In genomic region chr17:58338907-58339774, GRCh38 we compare ENCODE assay signal across 9 cellular contexts. TPM values are rescaled to one million over a fixed set of nuclear protein-coding genes. Genes with fewer than 3 reads are reported as not detected.
DNase-seq lines count a peak whose midpoint lies in the region; ATAC-seq, FAIRE-seq and TF ChIP-seq lines count a peak whose summit lies in the region.
"Had no signal": no experiment of that assay in that cellular context is flagged by ENCODE, and none has a peak within 500 bp of the region (broad histone marks: within the 10 kb centered on the region; RNA-seq: fewer than 3 reads in every experiment).

No MANE protein-coding gene starts in this region.

- DNase-seq in ELF-1 (ENCODE audit: low read depth, low spot score) (peak; percentile 93), SIG-M5 (lab: John Stamatoyannopoulos, UW) (peak; percentile 61), GM12878 (ENCODE audit: low read depth, low spot score) (peak; percentile 87), left lobe of liver (ENCODE audit: low spot score) (no peak), RCC 7860 (ENCODE audit: low spot score) (no peak)

- H3K4me2 ChIP-seq in GM12878 (ENCODE audit: control insufficient read depth, insufficient read depth): peak overlapping the region; percentile 92

- no peaks in the 10 kb centered on the region for H3K9me3 Mint-ChIP-seq in stimulated activated memory B cell treated with anti-CD40 and anti-IgM and Interleukin-4, amounts not matched to agents 10 μg/mL and 1 μg/mL and 100 μg/mL, for 72 hours

- TSS peak; percentile 77 for BruUV-seq in GM12878 (replicated peaks; lab: Mats Ljungman, UMichigan)

- POLR2A ChIA-PET in GM12878 (lab: Charles Lee): interaction anchor here (1.6 to 18.5 kb wide), 7 partner anchors 5 to 77 kb away, joined by 5 to 373 read pairs (median 61); partner anchors contain the start of genes RNF43, SUPT4H1 and TSPOAP1

- no peaks in the 10 kb centered on the region for H4K20me1 ChIP-seq in GM12878 (ENCODE audit: control insufficient read depth, insufficient read depth)

- H3K27me3 ChIP-seq in GM12878 (replicated peaks in 1 of 2; ENCODE audit: control insufficient read depth in 2 of 2, insufficient read depth in 2 of 2, low read length in 1 of 2): no peaks in the 10 kb centered on the region
- H3K27me3 ChIP-seq: ovary had no signal

- RAD21 ChIA-PET in GM12878 (lab: Charles Lee; ENCODE audit: unreplicated experiment): interaction anchor here (1.1 to 18.1 kb wide), 7 partner anchors 7 to 107 kb away, joined by 3 to 323 read pairs (median 42); partner anchors contain the start of genes RNF43, SUPT4H1 and TSPOAP1

- FAIRE-seq in GM12878 (lab: Jason Lieb, UNC) (no peak), RCC 7860 (lab: Jason Lieb, UNC) (no peak)

- peak overlapping the region; percentile 99 for H3K9ac ChIP-seq in GM12878 (ENCODE audit: control insufficient read depth, insufficient read depth, low read length)

- H3K4me1 Mint-ChIP-seq in stimulated activated memory B cell treated with anti-CD40 and anti-IgM and Interleukin-4, amounts not matched to agents 10 μg/mL and 1 μg/mL and 100 μg/mL, for 72 hours: peaks cover 91% of the 10 kb centered on the region

- H3K4me1 ChIP-seq in GM12878 (ENCODE audit: control insufficient read depth, insufficient read depth, low read length): peaks cover 69% of the 10 kb centered on the region

- no peaks in the 10 kb centered on the region for H3K27me3 Mint-ChIP-seq in stimulated activated memory B cell treated with anti-CD40 and anti-IgM and Interleukin-4, amounts not matched to agents 10 μg/mL and 1 μg/mL and 100 μg/mL, for 72 hours

- ATAC-seq in HG02798 (IDR thresholded peaks at IDR 0.05; ENCODE audit: poor library complexity, unreplicated experiment) (peak; percentile 30), GM12878 (peak; percentile 52), left lobe of liver (peak; percentile 46), HG03469 (IDR thresholded peaks at IDR 0.05; ENCODE audit: unreplicated experiment) (no peak)
- peak; percentile 67 for ATAC-seq in stimulated activated memory B cell treated with anti-CD40 and anti-IgM and Interleukin-4, amounts not matched to agents 10 μg/mL and 1 μg/mL and 100 μg/mL, for 72 hours

- 2% methylated on average over 9 of the region's 9 CpGs for WGBS in GM12878 (ENCODE audit: insufficient coverage, insufficient replicate concordance, low lambda C conversion rate, missing lambda C conversion rate)

- H3K9me3 ChIP-seq in GM12878 (replicated peaks; ENCODE audit: control insufficient read depth, insufficient read depth, low read length): no peaks in the 10 kb centered on the region
- H3K9me3 ChIP-seq: ovary had no signal

- H3K27ac ChIP-seq in GM12878 (ENCODE audit: control insufficient read depth, insufficient read depth): peak overlapping the region; percentile 100
- H3K27ac ChIP-seq: ovary had no signal

- no peak for TF ChIP-seq CTCF in GM12878 (IDR thresholded peaks at IDR 0.05 in 2 of 3, conservative IDR thresholded peaks at IDR 0.05 in 1 of 3; ENCODE audit: control insufficient read depth in 2 of 3, extremely low read depth in 1 of 3, insufficient read depth in 1 of 3, low read depth in 3 of 3, low read length in 3 of 3)

- SMC1A ChIA-PET in GM12878 (lab: Charles Lee; ENCODE audit: uncharacterized antibody, unreplicated experiment): interaction anchor here (1.3 to 10.3 kb wide), 8 partner anchors 5 to 76 kb away, joined by 3 to 249 read pairs (median 30); partner anchors contain the start of genes RNF43 and SUPT4H1

- peak overlapping the region; percentile 81 for H3K4me3 ChIP-seq in GM12878
- H3K4me3 ChIP-seq: ovary had no signal

- peak overlapping the region; percentile 100 for H3K27ac Mint-ChIP-seq in stimulated activated memory B cell treated with anti-CD40 and anti-IgM and Interleukin-4, amounts not matched to agents 10 μg/mL and 1 μg/mL and 100 μg/mL, for 72 hours

- CTCF ChIA-PET in GM12878 (lab: Yijun Ruan, JAX): interaction anchor here (2.3 to 6.4 kb wide), 5 partner anchors 11 to 76 kb away, joined by 9 to 102 read pairs (median 15); partner anchors contain the start of genes RNF43, SUPT4H1 and TSPOAP1

- H3K4me3 Mint-ChIP-seq in stimulated activated memory B cell treated with anti-CD40 and anti-IgM and Interleukin-4, amounts not matched to agents 10 μg/mL and 1 μg/mL and 100 μg/mL, for 72 hours: peak overlapping the region; percentile 98

- no peak for TF ChIP-seq RAD21 in GM12878 (IDR thresholded peaks at IDR 0.05; ENCODE audit: insufficient read depth, low read depth, low read length)

- peaks cover 25% of the 10 kb centered on the region for H3K36me3 Mint-ChIP-seq in stimulated activated memory B cell treated with anti-CD40 and anti-IgM and Interleukin-4, amounts not matched to agents 10 μg/mL and 1 μg/mL and 100 μg/mL, for 72 hours

- in situ Hi-C loops in GM12878 (cut with MboI): loop anchor here (10.0 kb wide), 1 partner anchor 1496 kb away; no protein-coding TSS in a partner anchor

- no peaks in the 10 kb centered on the region for H3K36me3 ChIP-seq in GM12878 (ENCODE audit: control insufficient read depth in 2 of 2, insufficient read depth in 2 of 2, low read length in 1 of 2)
- H3K36me3 ChIP-seq: ovary had no signal

- peak; percentile 97 for TF ChIP-seq POLR2A in GM12878 (IDR thresholded peaks at IDR 0.05; ENCODE audit: low read depth, low read length)

- intact Hi-C loops in GM12878 (cut with micrococcal nuclease; ENCODE audit: unreplicated experiment): loop anchor here (1.0 to 5.0 kb wide), 3 partner anchors 78 to 437 kb away; partner anchors contain the start of gene RNF43

- H3K79me2 ChIP-seq in GM12878 (ENCODE audit: control insufficient read depth, insufficient read depth, low read length): peaks cover 95% of the 10 kb centered on the region

- peak; percentile 3 to 45; a peak in 2 of 4 replicates for TF ChIP-seq EP300 in GM12878 (IDR thresholded peaks at IDR 0.05; ENCODE audit: borderline replicate concordance in 1 of 2, control insufficient read depth in 1 of 2, low read depth in 2 of 2, low read length in 2 of 2)

- H2AFZ ChIP-seq in GM12878 (ENCODE audit: control insufficient read depth, low read depth, low read length): no peak overlapping the region

TF ChIP-seq in GM12878, 131 proteins besides CTCF, POLR2A, EP300 and RAD21 (continues in another document):
- peak; percentile 97 for TF ChIP-seq POU2F2 (IDR thresholded peaks at IDR 0.05; ENCODE audit: borderline replicate concordance, low read depth, low read length)

RNA-seq across cellular contexts. Expression of gene TSPOAP1, which starts 10.5 kb away (rescaled TPM):
- 52.4 and 53.8 TPM in 2 replicates for total RNA-seq in GM12878 (2013; cell fraction: nucleolus; rRNA removed)
- total RNA-seq in GM12878 (2014; rRNA removed) (5.6 and 5.7 TPM in 2 replicates), GM12878 (2014; rRNA removed; fragmentation: Illumina TruSeq; extraction: Trizol) (2.8 and 3.6 TPM in 2 replicates), GM12878 (2021) (6.5 and 8.8 TPM in 2 replicates), left lobe of liver (6.5 TPM)
- polyA plus RNA-seq in GM12878 (2011; ENCODE audit: low read depth): 5.7 TPM
- polyA plus RNA-seq in GM12878 (2011; rRNA removed) (11.6 and 16.4 TPM in 2 replicates), GM12878 (2014; fragmentation: Illumina TruSeq; extraction: Trizol) (1.2 and 4.2 TPM in 2 replicates), GM12878 (2014; fragmentation: Nextera tagmentation; extraction: Ambion mirVana) (under 1 TPM in 1 of 2 experiments, not detected in 1; 0.58 TPM), GM12878 (2014; rRNA removed) (8.5 and 10.9 TPM in 2 replicates), GM12878 (2016; fragmentation: Nextera tagmentation; extraction: Ambion mirVana) (1 to 10 TPM; 2.2 to 3.2 TPM)
- polyA plus RNA-seq in GM12878 (2011; cell fraction: cytosol; rRNA removed): 12.2 and 16.5 TPM in 2 replicates
- 164 and 168 TPM in 2 replicates for polyA plus RNA-seq in GM12878 (2011; cell fraction: nucleus; rRNA removed)
- 9.8 and 14.2 TPM in 2 replicates for polyA plus RNA-seq in GM12878 (2012)
- polyA minus RNA-seq in GM12878 (2011; rRNA and poly(A)+ RNA removed): 7.2 and 17.1 TPM in 2 replicates
- 6.4 and 6.7 TPM in 2 replicates for polyA minus RNA-seq in GM12878 (2011; cell fraction: cytosol; rRNA and poly(A)+ RNA removed)
- polyA minus RNA-seq in GM12878 (2011; cell fraction: nucleus; rRNA and poly(A)+ RNA removed): 16.2 and 33.3 TPM in 2 replicates

RNA-seq across cellular contexts. Expression of gene SUPT4H1, which starts 12.9 kb away (rescaled TPM):
- 8.8 and 9.5 TPM in 2 replicates for total RNA-seq in GM12878 (2013; cell fraction: nucleolus; rRNA removed)
- total RNA-seq in GM12878 (2014; rRNA removed) (87.9 and 92.8 TPM in 2 replicates), GM12878 (2014; rRNA removed; fragmentation: Illumina TruSeq; extraction: Trizol) (70.4 and 83.8 TPM in 2 replicates), GM12878 (2021) (87.0 and 93.2 TPM in 2 replicates), left lobe of liver (40.0 TPM)
- polyA plus RNA-seq in GM12878 (2011; ENCODE audit: low read depth): 90.2 TPM
- polyA plus RNA-seq in GM12878 (2011; rRNA removed) (230 and 240 TPM in 2 replicates), GM12878 (2014; fragmentation: Illumina TruSeq; extraction: Trizol) (98.9 and 112 TPM in 2 replicates), GM12878 (2014; fragmentation: Nextera tagmentation; extraction: Ambion mirVana) (100 to 1,000 TPM; 148 to 293 TPM), GM12878 (2014; rRNA removed) (94.9 and 102 TPM in 2 replicates), GM12878 (2016; fragmentation: Nextera tagmentation; extraction: Ambion mirVana) (100 to 1,000 TPM; 143 to 159 TPM)
- 105 and 107 TPM in 2 replicates for polyA plus RNA-seq in GM12878 (2011; cell fraction: cytosol; rRNA removed)
- 61.5 and 64.9 TPM in 2 replicates for polyA plus RNA-seq in GM12878 (2011; cell fraction: nucleus; rRNA removed)
- polyA plus RNA-seq in GM12878 (2012): 88.7 and 95.3 TPM in 2 replicates
- polyA minus RNA-seq in GM12878 (2011; rRNA and poly(A)+ RNA removed): 60.9 and 80.0 TPM in 2 replicates
- 11.5 and 19.8 TPM in 2 replicates for polyA minus RNA-seq in GM12878 (2011; cell fraction: cytosol; rRNA and poly(A)+ RNA removed)
- 5.6 and 14.2 TPM in 2 replicates for polyA minus RNA-seq in GM12878 (2011; cell fraction: nucleus; rRNA and poly(A)+ RNA removed)

RNA-seq across cellular contexts. Expression of gene MPO, which starts 58.4 kb away (rescaled TPM):
- total RNA-seq in GM12878 (2013; cell fraction: nucleolus; rRNA removed): not detected in 2 replicates
- total RNA-seq in GM12878 (2014; rRNA removed) (0.05 and 0.06 TPM in 2 replicates), GM12878 (2014; rRNA removed; fragmentation: Illumina TruSeq; extraction: Trizol) (0.09 and 0.13 TPM in 2 replicates), GM12878 (2021) (0.08 and 0.23 TPM in 2 replicates), left lobe of liver (0.43 TPM)
- not detected for polyA plus RNA-seq in GM12878 (2011; ENCODE audit: low read depth)
- polyA plus RNA-seq in GM12878 (2011; rRNA removed) (0.35 and 0.49 TPM in 2 replicates), GM12878 (2014; fragmentation: Illumina TruSeq; extraction: Trizol) (0.10 TPM in 1 of 2 replicates, not detected in the other), GM12878 (2014; fragmentation: Nextera tagmentation; extraction: Ambion mirVana) (under 1 TPM; 0.10 to 0.26 TPM), GM12878 (2014; rRNA removed) (0.14 TPM in 2 replicates), GM12878 (2016; fragmentation: Nextera tagmentation; extraction: Ambion mirVana) (under 1 TPM; 0.09 to 0.17 TPM)
- polyA plus RNA-seq in GM12878 (2011; cell fraction: cytosol; rRNA removed): 0.33 and 0.45 TPM in 2 replicates
- polyA plus RNA-seq in GM12878 (2011; cell fraction: nucleus; rRNA removed): 0.10 and 0.19 TPM in 2 replicates
- polyA plus RNA-seq in GM12878 (2012): 0.08 TPM in 1 of 2 replicates, not detected in the other
- polyA minus RNA-seq in GM12878 (2011; rRNA and poly(A)+ RNA removed): 0.15 and 0.37 TPM in 2 replicates
- polyA minus RNA-seq in GM12878 (2011; cell fraction: cytosol; rRNA and poly(A)+ RNA removed): not detected in 2 replicates
- not detected in 2 replicates for polyA minus RNA-seq in GM12878 (2011; cell fraction: nucleus; rRNA and poly(A)+ RNA removed)

Comparison
In these comparisons a context has a peak if more than half of its experiments do, and no peak if none do; other contexts are left out.
1. DNase-seq: peak in ELF-1 (single experiment), SIG-M5 (single experiment) and GM12878 (single experiment); none in left lobe of liver (single experiment) and RCC 7860 (single experiment).